Comparison of ENCODE assay signal across 21 cellular contexts in genomic region chr1:55585402-55585792, GRCh38.
DNase-seq lines count a peak whose midpoint lies in the region; TF ChIP-seq lines count a peak whose summit lies in the region.
"Had no signal": no experiment of that assay in that cellular context is flagged by ENCODE, and none has a peak within 500 bp of the region (broad histone marks: within the 10 kb centered on the region; RNA-seq: fewer than 3 reads in every experiment).

No MANE protein-coding gene starts in this region.

- no peaks in the 10 kb centered on the region for H3K9me3 ChIP-seq in Caco-2
- no peaks in the 10 kb centered on the region for H3K9me3 ChIP-seq in SK-N-SH
- no peaks in the 10 kb centered on the region for H3K9me3 ChIP-seq in endodermal cell (ENCODE audit: control insufficient read depth, low read length)
- H3K9me3 ChIP-seq in skeletal muscle satellite cell (replicated peaks; ENCODE audit: low read length) = no peaks in the 10 kb centered on the region
- no peaks in the 10 kb centered on the region for H3K9me3 ChIP-seq in WERI-Rb-1 (ENCODE audit: severe bottlenecking)
- H3K9me3 ChIP-seq: adrenal gland, BLaER1, right lobe of liver had no signal

- peak overlapping the region; percentile 40; the same call in 1 of the 2 replicates for H2AFZ ChIP-seq in SK-N-SH (ENCODE audit: low read depth)

- intact Hi-C loops in Caco-2 (cut with micrococcal nuclease; ENCODE audit: unreplicated experiment) = no loop called here

- H3K27ac ChIP-seq in SK-N-SH (ENCODE audit: low read depth in 2 of 2, low read length in 1 of 2) (peak overlapping the region; percentile 34 to 98; a peak in 3 of 4 replicates), endodermal cell (ENCODE audit: low read depth, low read length) (peak overlapping the region; percentile 76), WERI-Rb-1 (no peak overlapping the region)
- H3K27ac ChIP-seq: adrenal gland, BLaER1, right lobe of liver had no signal

- TF ChIP-seq CTCF in Caco-2 (IDR thresholded peaks at IDR 0.05; ENCODE audit: insufficient read depth in 1 of 2, low read depth in 1 of 2, low read length in 1 of 2, severe bottlenecking in 1 of 2, unreplicated experiment in 1 of 2) (no peak), SK-N-SH (IDR thresholded peaks at IDR 0.05) (no peak), endodermal cell (conservative IDR thresholded peaks at IDR 0.05) (no peak), WERI-Rb-1 (IDR thresholded peaks at IDR 0.05; ENCODE audit: low read depth, low read length) (no peak)

- H3K4me3 Mint-ChIP-seq in Caco-2 (ENCODE audit: unreplicated experiment) (no peak overlapping the region), endodermal cell (no peak overlapping the region)
- H3K4me3 Mint-ChIP-seq: memory B cell; stimulated activated naive CD8-positive, alpha-beta T cell treated with anti-CD3 and anti-CD28 coated beads, Interleukin-15, Interleukin-2, amounts not matched to agents 100 ng/mL and 50 ng/mL, for 24 hours; T-helper 1 cell treated with Interleukin-12 subunit alpha and Interleukin-12 subunit beta and Interleukin-4 antibody, amounts not matched to agents 30 μg/mL and 1 μg/mL, for 36 hours had no signal

- no peaks in the 10 kb centered on the region for H3K4me1 Mint-ChIP-seq in Caco-2 (ENCODE audit: low read depth, unreplicated experiment)
- H3K4me1 Mint-ChIP-seq in endodermal cell = peaks cover 12% of the 10 kb centered on the region
- H3K4me1 Mint-ChIP-seq: memory B cell had no signal

- no peaks in the 10 kb centered on the region for H3K27me3 ChIP-seq in Caco-2 (replicated peaks; ENCODE audit: control insufficient read depth, insufficient read depth, low read length)
- no peaks in the 10 kb centered on the region for H3K27me3 ChIP-seq in SK-N-SH (ENCODE audit: insufficient read depth)
- peaks cover 65% of the 10 kb centered on the region for H3K27me3 ChIP-seq in endodermal cell (ENCODE audit: control insufficient read depth, insufficient read depth, low read length, poor library complexity, severe bottlenecking)
- H3K27me3 ChIP-seq in skeletal muscle satellite cell (ENCODE audit: control insufficient read depth, insufficient read depth, low read length) = no peaks in the 10 kb centered on the region
- H3K27me3 ChIP-seq in WERI-Rb-1 (ENCODE audit: insufficient read depth, low read depth, severe bottlenecking) = peaks cover 3% of the 10 kb centered on the region
- H3K27me3 ChIP-seq: adrenal gland, BLaER1, right lobe of liver had no signal

- POLR2A ChIA-PET in Caco-2 (lab: Charles Lee) (no interaction called here), SK-N-SH (lab: Yijun Ruan, JAX) (interaction anchor here (0.6 to 1.3 kb wide), 3 partner anchors 55 to 839 kb away, joined by 4 to 5 read pairs (median 4); no protein-coding TSS in a partner anchor)

- TF ChIP-seq RAD21 in SK-N-SH (IDR thresholded peaks at IDR 0.05; ENCODE audit: low read length) = no peak

- H3K4me3 ChIP-seq in Caco-2 (ENCODE audit: low read depth, low read length) (no peak overlapping the region), SK-N-SH (ENCODE audit: low read depth in 2 of 2, low read length in 1 of 2) (no peak overlapping the region), endodermal cell (ENCODE audit: low read length) (no peak overlapping the region), skeletal muscle satellite cell (ENCODE audit: low read length) (no peak overlapping the region), WERI-Rb-1 (ENCODE audit: low read depth, low read length) (no peak overlapping the region)
- H3K4me3 ChIP-seq: adrenal gland, BLaER1, right lobe of liver had no signal

- CTCF ChIA-PET in Caco-2 (lab: Charles Lee) = no interaction called here
- CTCF ChIA-PET in SK-N-SH (lab: Yijun Ruan, JAX) = interaction anchor here (0.5 to 1.9 kb wide), 11 partner anchors 7 to 999 kb away, joined by 3 to 12 read pairs (median 4); partner anchors contain the start of gene PLPP3

- H3K4me1 ChIP-seq in Caco-2 (no peaks in the 10 kb centered on the region), SK-N-SH (ENCODE audit: control insufficient read depth in 1 of 2, insufficient read depth in 2 of 2, low read depth in 1 of 2, low read length in 1 of 2) (peaks cover 20% of the 10 kb centered on the region in 2 experiments), endodermal cell (ENCODE audit: control insufficient read depth, insufficient read depth, low read length) (peaks cover 4% of the 10 kb centered on the region), skeletal muscle satellite cell (ENCODE audit: control insufficient read depth, insufficient read depth, low read length) (peaks cover 78% of the 10 kb centered on the region)
- H3K4me1 ChIP-seq: adrenal gland, BLaER1, right lobe of liver had no signal

- H3K36me3 ChIP-seq in Caco-2 (ENCODE audit: control insufficient read depth, insufficient read depth, low read length) = no peaks in the 10 kb centered on the region
- H3K36me3 ChIP-seq in SK-N-SH (replicated peaks in 1 of 2; ENCODE audit: control insufficient read depth in 1 of 2, insufficient read depth in 2 of 2, low read length in 1 of 2) = no peaks in the 10 kb centered on the region
- no peaks in the 10 kb centered on the region for H3K36me3 ChIP-seq in endodermal cell (ENCODE audit: control insufficient read depth, insufficient read depth, low read length)
- H3K36me3 ChIP-seq in skeletal muscle satellite cell (ENCODE audit: insufficient read depth, low read length) = no peaks in the 10 kb centered on the region
- no peaks in the 10 kb centered on the region for H3K36me3 ChIP-seq in WERI-Rb-1
- H3K36me3 ChIP-seq: adrenal gland, BLaER1, right lobe of liver had no signal

- H3K79me2 ChIP-seq in SK-N-SH (ENCODE audit: insufficient read depth) = no peaks in the 10 kb centered on the region

- no peaks in the 10 kb centered on the region for H3K9me3 Mint-ChIP-seq in Caco-2 (ENCODE audit: unreplicated experiment)
- no peaks in the 10 kb centered on the region for H3K9me3 Mint-ChIP-seq in endodermal cell
- H3K9me3 Mint-ChIP-seq: memory B cell; stimulated activated naive CD8-positive, alpha-beta T cell treated with anti-CD3 and anti-CD28 coated beads, Interleukin-15, Interleukin-2, amounts not matched to agents 100 ng/mL and 50 ng/mL, for 24 hours; T-helper 1 cell treated with Interleukin-12 subunit alpha and Interleukin-12 subunit beta and Interleukin-4 antibody, amounts not matched to agents 30 μg/mL and 1 μg/mL, for 36 hours had no signal

- DNase-seq in Caco-2 = no peak
- no peak for DNase-seq in SK-N-SH
- DNase-seq in endodermal cell = no peak
- no peak for DNase-seq in DMS153 treated with DMSO at 0.1 percent for 48 hours (lab: John Stamatoyannopoulos, UW; ENCODE audit: unreplicated experiment)
- DNase-seq in WERI-Rb-1 = no peak
- no peak for DNase-seq in LoVo (ENCODE audit: low spot score)
- DNase-seq in SKM-1 (lab: John Stamatoyannopoulos, UW; ENCODE audit: unreplicated experiment) = no peak
- DNase-seq: activated CD4-positive, alpha-beta T cell treated with anti-CD3 and anti-CD28 coated beads, Interleukin-2, amount 50 U/mL, for 48 hours; activated naive CD4-positive, alpha-beta T cell treated with Interleukin-2 at 50 U/mL for 16 hours; adrenal gland; NCI-H1048; NCI-H82; right lobe of liver; stimulated activated CD8-positive, alpha-beta memory T cell treated with anti-CD3 and anti-CD28 coated beads, Interleukin-4, amount 100 ng/mL, for 48 hours had no signal

- H3K9me2 ChIP-seq in SK-N-SH = no peaks in the 10 kb centered on the region

- H3K27me3 Mint-ChIP-seq in Caco-2 (ENCODE audit: insufficient read depth, unreplicated experiment) (no peaks in the 10 kb centered on the region), endodermal cell (ENCODE audit: insufficient read depth) (peaks cover 67% of the 10 kb centered on the region)
- H3K27me3 Mint-ChIP-seq: type B pancreatic cell had no signal

- TF ChIP-seq EP300 in SK-N-SH (IDR thresholded peaks at IDR 0.05; ENCODE audit: borderline replicate concordance in 1 of 2, low read depth in 1 of 2, low read length in 1 of 2) = no peak

- no peaks in the 10 kb centered on the region for H4K20me1 ChIP-seq in SK-N-SH (ENCODE audit: insufficient read depth)
- H4K20me1 ChIP-seq: BLaER1 had no signal

- WGBS in SK-N-SH (ENCODE audit: low lambda C conversion rate) = 84% methylated on average over 3 of the region's 3 CpGs
- 88 to 100% methylated on average over 2 to 3 of the region's 3 CpGs for WGBS in endodermal cell (ENCODE audit: insufficient coverage in 1 of 2, insufficient read length in 1 of 2), 2 experiments

- H3K9ac ChIP-seq in SK-N-SH = no peak overlapping the region
- no peak overlapping the region for H3K9ac ChIP-seq in endodermal cell (ENCODE audit: extremely low read depth, low read length, poor library complexity, severe bottlenecking)
- peak overlapping the region; percentile 60 for H3K9ac ChIP-seq in skeletal muscle satellite cell (ENCODE audit: low read depth, low read length)
- H3K9ac ChIP-seq: BLaER1 had no signal

- H3K36me3 Mint-ChIP-seq in Caco-2 (ENCODE audit: insufficient read depth, unreplicated experiment) (no peaks in the 10 kb centered on the region), endodermal cell (ENCODE audit: low read depth) (no peaks in the 10 kb centered on the region)
- H3K36me3 Mint-ChIP-seq: memory B cell, type B pancreatic cell had no signal

- H3F3A ChIP-seq in SK-N-SH (replicated peaks; ENCODE audit: insufficient read depth) = peaks cover 18% of the 10 kb centered on the region

- peak overlapping the region; percentile 13 for H3K27ac Mint-ChIP-seq in Caco-2 (ENCODE audit: unreplicated experiment)
- no peak overlapping the region for H3K27ac Mint-ChIP-seq in endodermal cell
- H3K27ac Mint-ChIP-seq: memory B cell; progenitor cell of endocrine pancreas; stimulated activated naive CD8-positive, alpha-beta T cell treated with anti-CD3 and anti-CD28 coated beads, Interleukin-15, Interleukin-2, amounts not matched to agents 100 ng/mL and 50 ng/mL, for 24 hours; T-helper 1 cell treated with Interleukin-12 subunit alpha and Interleukin-12 subunit beta and Interleukin-4 antibody, amounts not matched to agents 30 μg/mL and 1 μg/mL, for 36 hours had no signal

- H3K4me2 ChIP-seq in SK-N-SH (peak overlapping the region; percentile 62), skeletal muscle satellite cell (ENCODE audit: low read length) (no peak overlapping the region)
- H3K4me2 ChIP-seq: BLaER1 had no signal

- no TSS peak for BruUV-seq in Caco-2 (replicated peaks; lab: Mats Ljungman, UMichigan)

TF ChIP-seq in SK-N-SH, 30 proteins besides CTCF, POLR2A, EP300 and RAD21 (continues in another document):
- no peak for TF ChIP-seq POLR2AphosphoS5 (IDR thresholded peaks at IDR 0.05; ENCODE audit: low read depth, low read length)
- no peak for TF ChIP-seq FOXJ3 (CRISPR knock-in tag; IDR thresholded peaks at IDR 0.05)
- TF ChIP-seq RXRA (IDR thresholded peaks at IDR 0.05; ENCODE audit: borderline replicate concordance, low read depth) = no peak
- TF ChIP-seq SMC3 (IDR thresholded peaks at IDR 0.05; ENCODE audit: low read depth, low read length) = no peak
- no peak for TF ChIP-seq MEF2A (IDR thresholded peaks at IDR 0.05; ENCODE audit: borderline replicate concordance, low read depth)
- TF ChIP-seq CHD2 (IDR thresholded peaks at IDR 0.05; ENCODE audit: low read length, partially characterized antibody) = no peak
- no peak for TF ChIP-seq TEAD4 (IDR thresholded peaks at IDR 0.05; ENCODE audit: borderline replicate concordance, insufficient read depth)
- no peak for TF ChIP-seq GATA2 (CRISPR knock-in tag; IDR thresholded peaks at IDR 0.05)
- TF ChIP-seq EZH2phosphoT487 (IDR thresholded peaks at IDR 0.05; ENCODE audit: borderline replicate concordance, low read depth) = no peak
